1 cellular context compared by ENCODE assay signal in the genomic region with DNA sequence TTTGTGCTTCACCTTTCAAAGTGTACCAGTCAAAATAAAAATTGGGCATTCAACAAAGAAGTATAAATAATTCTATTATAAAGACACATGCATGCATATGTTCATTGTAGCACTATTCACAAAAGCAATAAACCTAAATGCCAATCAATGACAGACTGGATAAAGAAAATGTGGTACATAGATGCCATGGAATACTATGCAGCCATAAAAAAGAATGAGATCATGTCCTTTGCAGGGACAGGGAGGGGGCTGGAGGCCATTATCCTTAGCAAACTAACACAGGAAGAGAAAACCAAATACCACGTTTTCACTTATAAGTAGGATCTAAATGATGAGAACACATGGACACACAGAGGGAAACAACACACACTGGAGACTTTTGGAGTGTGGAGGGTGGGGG. TPM values are rescaled to one million over a fixed set of nuclear protein-coding genes. Genes with fewer than 3 reads are reported as not detected.
"Had no signal": no experiment of that assay in that cellular context is flagged by ENCODE, and none has a peak within 500 bp of the region (broad histone marks: within the 10 kb centered on the region; RNA-seq: fewer than 3 reads in every experiment).

No MANE protein-coding gene starts in this region.

RNA-seq across cellular contexts. Expression of a gene that starts 28.2 kb away (rescaled TPM):
- total RNA-seq: G401 had no signal

RNA-seq across cellular contexts. Expression of a gene that starts 55.7 kb away (rescaled TPM):
- total RNA-seq: G401 had no signal
